Comparison of ENCODE assay signal across 19 cellular contexts in genomic region chr22:38479096-38479840, GRCh38. TPM values are rescaled to one million over a fixed set of nuclear protein-coding genes. Genes with fewer than 3 reads are reported as not detected.
A peak's percentile ranks its signal among the peaks of the same experiment; 100 is the strongest.
DNase-seq lines count a peak whose midpoint lies in the region; ATAC-seq, FAIRE-seq and TF ChIP-seq lines count a peak whose summit lies in the region.
"Had no signal": no experiment of that assay in that cellular context is flagged by ENCODE, and none has a peak within 500 bp of the region (broad histone marks: within the 10 kb centered on the region; RNA-seq: fewer than 3 reads in every experiment).

No MANE protein-coding gene starts in this region.

- no peak; a peak in 1 of 4 replicates for TF ChIP-seq POLR2A in HepG2 (IDR thresholded peaks at IDR 0.05; ENCODE audit: insufficient read depth in 1 of 2, low read depth in 2 of 2, low read length in 2 of 2)

- peaks cover 21% of the 10 kb centered on the region for H3K36me3 Mint-ChIP-seq in natural killer cell
- peaks cover 34% of the 10 kb centered on the region for H3K36me3 Mint-ChIP-seq in natural killer cell treated with Interleukin-12 subunit alpha and Interleukin-12 subunit beta and Interleukin-15 and Interleukin-18, amount 100 ng/mL, for 72 hours

- TF ChIP-seq RAD21 in HepG2 (CRISPR knock-in tag; IDR thresholded peaks at IDR 0.05), result no peak

- H4K20me1 ChIP-seq in HepG2 (ENCODE audit: insufficient read depth, low read length), result peaks cover 3% of the 10 kb centered on the region

- no peaks in the 10 kb centered on the region for H3K27me3 ChIP-seq in adipocyte (replicated peaks; ENCODE audit: control insufficient read depth, insufficient read depth, low read length)
- no peaks in the 10 kb centered on the region for H3K27me3 ChIP-seq in HepG2 (ENCODE audit: control insufficient read depth in 1 of 2, insufficient read depth in 2 of 2, low read length in 2 of 2)
- no peaks in the 10 kb centered on the region for H3K27me3 ChIP-seq in A673 (replicated peaks; ENCODE audit: insufficient read depth, low read depth, low read length, poor library complexity)
- H3K27me3 ChIP-seq: transverse colon had no signal

- no peak for TF ChIP-seq CTCF in natural killer cell (IDR thresholded peaks at IDR 0.05)
- TF ChIP-seq CTCF in HepG2 (CRISPR knock-in tag; IDR thresholded peaks at IDR 0.05), result no peak
- no peak for TF ChIP-seq CTCF in A673 (conservative IDR thresholded peaks at IDR 0.05; ENCODE audit: low read depth, low read length)

- no peak overlapping the region for H2AFZ ChIP-seq in HepG2 (ENCODE audit: low read length)

- POLR2A ChIA-PET in HepG2 (lab: Yijun Ruan, JAX) (interaction anchor here (0.9 to 1.2 kb wide), 3 partner anchors 9 to 16 kb away, joined by 3 to 4 read pairs (median 3); partner anchors contain the start of gene KDELR3), A673 (lab: Charles Lee; ENCODE audit: low non-redundant PET) (no interaction called here)

- no peak for ATAC-seq in natural killer cell
- ATAC-seq in natural killer cell treated with Interleukin-12 subunit alpha and Interleukin-12 subunit beta and Interleukin-15 and Interleukin-18, amount 100 ng/mL, for 72 hours, result no peak
- ATAC-seq in HepG2, result peak; percentile 5; the same call in 2 of the 3 replicates
- ATAC-seq in HG03354 (IDR thresholded peaks at IDR 0.05; ENCODE audit: poor library complexity, severe bottlenecking, unreplicated experiment), result no peak
- ATAC-seq: sciatic nerve had no signal

- H3K9me3 ChIP-seq in adipocyte (ENCODE audit: control insufficient read depth, low read length) (no peaks in the 10 kb centered on the region), HepG2 (ENCODE audit: low read length) (no peaks in the 10 kb centered on the region), A673 (ENCODE audit: low read depth, low read length, poor library complexity, severe bottlenecking) (no peaks in the 10 kb centered on the region)
- H3K9me3 ChIP-seq: transverse colon had no signal

- no peak overlapping the region for H3K9ac ChIP-seq in adipocyte (ENCODE audit: low read length)
- H3K9ac ChIP-seq in HepG2 (ENCODE audit: insufficient read depth, low read depth, low read length), result no peak overlapping the region

- H3K79me2 ChIP-seq in HepG2 (ENCODE audit: insufficient read depth, low read length), result no peaks in the 10 kb centered on the region

- no peak for FAIRE-seq in HepG2 (lab: Jason Lieb, UNC)

- peaks cover 19 to 20% of the 10 kb centered on the region in 2 donors for H3K4me1 Mint-ChIP-seq in natural killer cell
- peaks cover 4 to 8% of the 10 kb centered on the region in 2 donors for H3K4me1 Mint-ChIP-seq in natural killer cell treated with Interleukin-12 subunit alpha and Interleukin-12 subunit beta and Interleukin-15 and Interleukin-18, amount 100 ng/mL, for 72 hours (ENCODE audit: low read depth in 2 of 2)

- CTCF ChIA-PET in HepG2 (lab: Yijun Ruan, JAX; ENCODE audit: low intra/inter-chr PET ratio, low total read pairs) (no interaction called here), A673 (lab: Charles Lee) (no interaction called here)

- in situ Hi-C loops in HepG2 (cut with HindIII; ENCODE audit: extremely low pct_ligation_motif_present, low pct_unique_long_range_greater_than_20kb), result no loop called here

- BruUV-seq in HepG2 (replicated peaks; lab: Mats Ljungman, UMichigan) (no TSS peak), A673 (replicated peaks; lab: Mats Ljungman, UMichigan) (no TSS peak)

- no peaks in the 10 kb centered on the region for H3K27me3 Mint-ChIP-seq in natural killer cell (ENCODE audit: low read depth in 2 of 2)
- H3K27me3 Mint-ChIP-seq in natural killer cell treated with Interleukin-12 subunit alpha and Interleukin-12 subunit beta and Interleukin-15 and Interleukin-18, amount 100 ng/mL, for 72 hours, result no peaks in the 10 kb centered on the region

- H3K27ac ChIP-seq in HepG2 (ENCODE audit: extremely low read length, insufficient read depth, low read length) (no peak overlapping the region), A673 (ENCODE audit: low read depth, low read length, poor library complexity, severe bottlenecking) (no peak overlapping the region)
- H3K27ac ChIP-seq: transverse colon had no signal

- intact Hi-C loops in natural killer cell (cut with micrococcal nuclease), result no loop called here
- intact Hi-C loops in HepG2 (cut with micrococcal nuclease; ENCODE audit: unreplicated experiment), result no loop called here
- intact Hi-C loops in A673 (cut with micrococcal nuclease; ENCODE audit: unreplicated experiment), result no loop called here

- H3K4me2 ChIP-seq in HepG2 (ENCODE audit: low read depth, low read length), result no peak overlapping the region

- H3K4me3 Mint-ChIP-seq in natural killer cell, result no peak overlapping the region
- H3K4me3 Mint-ChIP-seq in natural killer cell treated with Interleukin-12 subunit alpha and Interleukin-12 subunit beta and Interleukin-15 and Interleukin-18, amount 100 ng/mL, for 72 hours, result no peak overlapping the region

- H3K27ac Mint-ChIP-seq in natural killer cell, result peak overlapping the region; percentile 29 to 70
- peak overlapping the region in 1 of 2 donors; percentile 56 for H3K27ac Mint-ChIP-seq in natural killer cell treated with Interleukin-12 subunit alpha and Interleukin-12 subunit beta and Interleukin-15 and Interleukin-18, amount 100 ng/mL, for 72 hours

- H3K36me3 ChIP-seq in adipocyte (ENCODE audit: control insufficient read depth, insufficient read depth, low read length, severe bottlenecking) (peaks cover 62% of the 10 kb centered on the region), HepG2 (replicated peaks in 1 of 2; ENCODE audit: control insufficient read depth in 1 of 2, insufficient read depth in 2 of 2, low read length in 2 of 2) (peaks cover 2 to 16% of the 10 kb centered on the region in 2 experiments), A673 (ENCODE audit: insufficient read depth, low read length, poor library complexity, severe bottlenecking) (peaks cover 34% of the 10 kb centered on the region)

- TF ChIP-seq EP300 in HepG2 (IDR thresholded peaks at IDR 0.05; ENCODE audit: low read depth in 2 of 2, low read length in 2 of 2), result no peak
- TF ChIP-seq EP300 in HepG2 (CRISPR knock-in tag; IDR thresholded peaks at IDR 0.05; ENCODE audit: borderline replicate concordance), result no peak

- H3K4me3 ChIP-seq in adipocyte (ENCODE audit: low read length), result no peak overlapping the region
- no peak overlapping the region for H3K4me3 ChIP-seq in HepG2 (replicated peaks in 1 of 3; ENCODE audit: insufficient read depth in 1 of 3, low read depth in 2 of 3, low read length in 3 of 3)
- H3K4me3 ChIP-seq in A673 (ENCODE audit: low read depth, low read length, poor library complexity, severe bottlenecking), result no peak overlapping the region
- H3K4me3 ChIP-seq: transverse colon had no signal

- DNase-seq in natural killer cell (no peak), adipocyte (ENCODE audit: low read depth) (peak; percentile 55), HepG2 (ENCODE audit: low spot score) (no peak), A673 (ENCODE audit: low spot score) (no peak), NCI-H2171 treated with DMSO at 0.1 percent for 48 hours (lab: John Stamatoyannopoulos, UW) (no peak), HuH-7 (ENCODE audit: low spot score) (no peak)
- DNase-seq in natural killer cell treated with Interleukin-12 subunit alpha and Interleukin-12 subunit beta and Interleukin-15 and Interleukin-18, amount 100 ng/mL, for 72 hours (ENCODE audit: low spot score), result no peak
- DNase-seq: cerebellar nuclear complex; DMS153; left cardiac atrium; MM.1S; NCI-H2029 treated with DMSO at 0.1 percent for 48 hours; NCI-H748 treated with DMSO at 0.1 percent for 48 hours; RPMI8226; stimulated activated CD4-positive, alpha-beta T cell treated with anti-CD3 and anti-CD28 coated beads, Interleukin-2, amount 100 ng/mL, for 48 hours; transverse colon had no signal

- no peaks in the 10 kb centered on the region for H3K9me3 Mint-ChIP-seq in natural killer cell
- no peaks in the 10 kb centered on the region for H3K9me3 Mint-ChIP-seq in natural killer cell treated with Interleukin-12 subunit alpha and Interleukin-12 subunit beta and Interleukin-15 and Interleukin-18, amount 100 ng/mL, for 72 hours

- H3K4me1 ChIP-seq in adipocyte (ENCODE audit: control insufficient read depth, insufficient read depth, low read length) (no peaks in the 10 kb centered on the region), HepG2 (ENCODE audit: insufficient read depth, low read length) (peaks cover 12% of the 10 kb centered on the region), A673 (ENCODE audit: insufficient read depth, low read length, poor library complexity, severe bottlenecking) (peaks cover 7% of the 10 kb centered on the region)
- H3K4me1 ChIP-seq: transverse colon had no signal

- 81% methylated on average over 7 of the region's 7 CpGs for WGBS in HepG2 (ENCODE audit: low lambda C conversion rate)

RNA-seq across cellular contexts. Expression of gene KDELR3, which starts 11.4 kb away (rescaled TPM):
- under 1 TPM in 1 of 3 donors, not detected in 2; 0.25 TPM for total RNA-seq in natural killer cell
- total RNA-seq in natural killer cell treated with Interleukin-12 subunit alpha and Interleukin-12 subunit beta and Interleukin-15 and Interleukin-18, amount 100 ng/mL, for 72 hours, result under 1 TPM; 0.26 to 0.92 TPM
- 18.9 and 24.2 TPM in 2 replicates for total RNA-seq in HepG2 (2016; rRNA removed; fragmentation: Illumina TruSeq; extraction: Trizol)
- 15.4 and 17.8 TPM in 2 replicates for total RNA-seq in HepG2 (2016; cell fraction: cytosol; rRNA removed; fragmentation: Illumina TruSeq; extraction: Trizol; ENCODE audit: low read depth)
- total RNA-seq in HepG2 (2016; cell fraction: insoluble cytoplasmic fraction; rRNA removed; fragmentation: Illumina TruSeq; extraction: Trizol), result 18.4 and 24.9 TPM in 2 replicates
- total RNA-seq in HepG2 (2016; cell fraction: membrane; rRNA removed; fragmentation: Illumina TruSeq; extraction: Trizol), result 25.0 and 25.7 TPM in 2 replicates
- 24.1 and 25.4 TPM in 2 replicates for total RNA-seq in HepG2 (2016; cell fraction: nucleus; rRNA removed; fragmentation: Illumina TruSeq; extraction: Trizol)
- polyA plus RNA-seq in HepG2 (2011; rRNA removed), result 44.4 and 65.7 TPM in 2 replicates
- 51.3 and 51.5 TPM in 2 replicates for polyA plus RNA-seq in HepG2 (2011; cell fraction: cytosol; rRNA removed)
- 13.4 and 13.6 TPM in 2 replicates for polyA plus RNA-seq in HepG2 (2011; cell fraction: nucleus; rRNA removed)
- 25.3 and 25.4 TPM in 2 replicates for polyA plus RNA-seq in HepG2 (2012)
- 22.6 and 32.8 TPM in 2 replicates for polyA plus RNA-seq in HepG2 (2016; cell fraction: cytosol; fragmentation: Illumina TruSeq; extraction: Trizol; ENCODE audit: low read depth)
- polyA plus RNA-seq in HepG2 (2016; cell fraction: insoluble cytoplasmic fraction; fragmentation: Illumina TruSeq; extraction: Trizol; ENCODE audit: low read depth), result 25.8 and 26.8 TPM in 2 replicates
- 31.8 and 34.1 TPM in 2 replicates for polyA plus RNA-seq in HepG2 (2016; cell fraction: membrane; fragmentation: Illumina TruSeq; extraction: Trizol; ENCODE audit: low read depth)
- polyA plus RNA-seq in HepG2 (2016; cell fraction: nucleus; fragmentation: Illumina TruSeq; extraction: Trizol; ENCODE audit: insufficient read depth, low read depth), result 38.2 and 40.9 TPM in 2 replicates
- polyA minus RNA-seq in HepG2 (2011; rRNA and poly(A)+ RNA removed; ENCODE audit: low replicate concordance), result 11.9 and 47.4 TPM in 2 replicates
- 22.6 and 22.7 TPM in 2 replicates for polyA minus RNA-seq in HepG2 (2011; cell fraction: cytosol; rRNA and poly(A)+ RNA removed)
- 6.4 and 12.8 TPM in 2 replicates for polyA minus RNA-seq in HepG2 (2011; cell fraction: nucleus; rRNA and poly(A)+ RNA removed)
- total RNA-seq in A673 (2021), result 4.0 and 6.5 TPM in 2 replicates

RNA-seq across cellular contexts. Expression of gene KCNJ4, which starts 24.3 kb away (rescaled TPM):
- total RNA-seq in natural killer cell (not detected), HepG2 (2016; rRNA removed; fragmentation: Illumina TruSeq; extraction: Trizol) (not detected in 2 replicates), A673 (2021) (1.0 and 1.4 TPM in 2 replicates)
- total RNA-seq in natural killer cell treated with Interleukin-12 subunit alpha and Interleukin-12 subunit beta and Interleukin-15 and Interleukin-18, amount 100 ng/mL, for 72 hours, result not detected
- not detected in 2 replicates for total RNA-seq in HepG2 (2016; cell fraction: cytosol; rRNA removed; fragmentation: Illumina TruSeq; extraction: Trizol; ENCODE audit: low read depth)
- not detected in 2 replicates for total RNA-seq in HepG2 (2016; cell fraction: insoluble cytoplasmic fraction; rRNA removed; fragmentation: Illumina TruSeq; extraction: Trizol)
- not detected in 2 replicates for total RNA-seq in HepG2 (2016; cell fraction: membrane; rRNA removed; fragmentation: Illumina TruSeq; extraction: Trizol)
- not detected in 2 replicates for total RNA-seq in HepG2 (2016; cell fraction: nucleus; rRNA removed; fragmentation: Illumina TruSeq; extraction: Trizol)
- polyA plus RNA-seq in HepG2 (2011; rRNA removed), result not detected in 2 replicates
- polyA plus RNA-seq in HepG2 (2011; cell fraction: cytosol; rRNA removed), result 0.03 TPM in 1 of 2 replicates, not detected in the other
- polyA plus RNA-seq in HepG2 (2011; cell fraction: nucleus; rRNA removed), result not detected in 2 replicates
- polyA plus RNA-seq in HepG2 (2012), result not detected in 2 replicates
- not detected in 2 replicates for polyA plus RNA-seq in HepG2 (2016; cell fraction: cytosol; fragmentation: Illumina TruSeq; extraction: Trizol; ENCODE audit: low read depth)
- polyA plus RNA-seq in HepG2 (2016; cell fraction: insoluble cytoplasmic fraction; fragmentation: Illumina TruSeq; extraction: Trizol; ENCODE audit: low read depth), result not detected in 2 replicates
- polyA plus RNA-seq in HepG2 (2016; cell fraction: membrane; fragmentation: Illumina TruSeq; extraction: Trizol; ENCODE audit: low read depth), result not detected in 2 replicates
- polyA plus RNA-seq in HepG2 (2016; cell fraction: nucleus; fragmentation: Illumina TruSeq; extraction: Trizol; ENCODE audit: insufficient read depth, low read depth), result not detected in 2 replicates
- polyA minus RNA-seq in HepG2 (2011; rRNA and poly(A)+ RNA removed; ENCODE audit: low replicate concordance), result not detected in 2 replicates
- polyA minus RNA-seq in HepG2 (2011; cell fraction: cytosol; rRNA and poly(A)+ RNA removed), result not detected in 2 replicates
- polyA minus RNA-seq in HepG2 (2011; cell fraction: nucleus; rRNA and poly(A)+ RNA removed), result not detected in 2 replicates
- total RNA-seq: T-helper 2 cell treated with Interferon-gamma antibody and Interleukin-4, amounts not matched to agents 100 ng/mL and 5 ng/mL, for 36 hours; transverse colon had no signal

RNA-seq across cellular contexts. Expression of gene DDX17, which starts 26.8 kb away (rescaled TPM):
- total RNA-seq in natural killer cell (100 to 1,000 TPM; 571 to 752 (median 578) TPM), HepG2 (2016; rRNA removed; fragmentation: Illumina TruSeq; extraction: Trizol) (238 and 251 TPM in 2 replicates), A673 (2021) (343 and 350 TPM in 2 replicates)
- 100 to 1,000 TPM; 368 to 422 TPM for total RNA-seq in natural killer cell treated with Interleukin-12 subunit alpha and Interleukin-12 subunit beta and Interleukin-15 and Interleukin-18, amount 100 ng/mL, for 72 hours
- total RNA-seq in HepG2 (2016; cell fraction: cytosol; rRNA removed; fragmentation: Illumina TruSeq; extraction: Trizol; ENCODE audit: low read depth), result 42.5 and 43.8 TPM in 2 replicates
- 229 and 234 TPM in 2 replicates for total RNA-seq in HepG2 (2016; cell fraction: insoluble cytoplasmic fraction; rRNA removed; fragmentation: Illumina TruSeq; extraction: Trizol)
- total RNA-seq in HepG2 (2016; cell fraction: membrane; rRNA removed; fragmentation: Illumina TruSeq; extraction: Trizol), result 50.6 and 57.8 TPM in 2 replicates
- 224 and 247 TPM in 2 replicates for total RNA-seq in HepG2 (2016; cell fraction: nucleus; rRNA removed; fragmentation: Illumina TruSeq; extraction: Trizol)
- polyA plus RNA-seq in HepG2 (2011; rRNA removed), result 344 and 362 TPM in 2 replicates
- polyA plus RNA-seq in HepG2 (2011; cell fraction: cytosol; rRNA removed), result 156 and 197 TPM in 2 replicates
- 920 and 1,014 TPM in 2 replicates for polyA plus RNA-seq in HepG2 (2011; cell fraction: nucleus; rRNA removed)
- 102 and 112 TPM in 2 replicates for polyA plus RNA-seq in HepG2 (2012)
- 3.1 and 3.6 TPM in 2 replicates for polyA plus RNA-seq in HepG2 (2016; cell fraction: cytosol; fragmentation: Illumina TruSeq; extraction: Trizol; ENCODE audit: low read depth)
- polyA plus RNA-seq in HepG2 (2016; cell fraction: insoluble cytoplasmic fraction; fragmentation: Illumina TruSeq; extraction: Trizol; ENCODE audit: low read depth), result 120 and 135 TPM in 2 replicates
- polyA plus RNA-seq in HepG2 (2016; cell fraction: membrane; fragmentation: Illumina TruSeq; extraction: Trizol; ENCODE audit: low read depth), result 11.9 and 15.1 TPM in 2 replicates
- 326 and 352 TPM in 2 replicates for polyA plus RNA-seq in HepG2 (2016; cell fraction: nucleus; fragmentation: Illumina TruSeq; extraction: Trizol; ENCODE audit: insufficient read depth, low read depth)
- 454 and 540 TPM in 2 replicates for polyA minus RNA-seq in HepG2 (2011; rRNA and poly(A)+ RNA removed; ENCODE audit: low replicate concordance)
- polyA minus RNA-seq in HepG2 (2011; cell fraction: cytosol; rRNA and poly(A)+ RNA removed), result 210 and 220 TPM in 2 replicates
- 473 and 556 TPM in 2 replicates for polyA minus RNA-seq in HepG2 (2011; cell fraction: nucleus; rRNA and poly(A)+ RNA removed)
